Comparison of ENCODE assay signal across 1 cellular context in the genomic region with DNA sequence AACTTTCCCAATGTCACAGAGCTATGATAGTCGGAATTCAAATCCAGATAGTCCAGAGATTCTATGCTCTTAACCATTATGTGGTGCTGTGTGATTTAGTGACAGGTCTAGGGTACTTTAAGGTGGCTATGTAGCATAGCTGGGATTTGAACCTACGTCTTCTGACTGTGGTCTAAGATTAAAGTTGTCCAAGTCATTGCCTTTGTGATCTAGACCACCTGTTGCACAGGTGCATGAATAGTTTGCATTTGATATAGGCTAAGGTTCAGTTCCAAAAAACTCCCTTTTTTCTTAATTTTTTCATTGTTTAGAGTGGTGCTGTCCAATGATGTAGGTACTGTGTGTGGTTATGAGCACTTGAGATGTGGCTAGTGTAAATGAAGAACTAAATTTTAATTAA.
TF ChIP-seq lines count a peak whose summit lies in the region.

No MANE protein-coding gene starts in this region.

TF ChIP-seq in GM12878, 131 proteins besides CTCF, POLR2A, EP300 and RAD21:
- no peak for TF ChIP-seq HDGF (IDR thresholded peaks at IDR 0.05)
- TF ChIP-seq SMAD5 (IDR thresholded peaks at IDR 0.05; ENCODE audit: low read depth): no peak
- TF ChIP-seq SMAD1 (IDR thresholded peaks at IDR 0.05; ENCODE audit: low read depth, partially characterized antibody): no peak
- TF ChIP-seq, protein P1, sequence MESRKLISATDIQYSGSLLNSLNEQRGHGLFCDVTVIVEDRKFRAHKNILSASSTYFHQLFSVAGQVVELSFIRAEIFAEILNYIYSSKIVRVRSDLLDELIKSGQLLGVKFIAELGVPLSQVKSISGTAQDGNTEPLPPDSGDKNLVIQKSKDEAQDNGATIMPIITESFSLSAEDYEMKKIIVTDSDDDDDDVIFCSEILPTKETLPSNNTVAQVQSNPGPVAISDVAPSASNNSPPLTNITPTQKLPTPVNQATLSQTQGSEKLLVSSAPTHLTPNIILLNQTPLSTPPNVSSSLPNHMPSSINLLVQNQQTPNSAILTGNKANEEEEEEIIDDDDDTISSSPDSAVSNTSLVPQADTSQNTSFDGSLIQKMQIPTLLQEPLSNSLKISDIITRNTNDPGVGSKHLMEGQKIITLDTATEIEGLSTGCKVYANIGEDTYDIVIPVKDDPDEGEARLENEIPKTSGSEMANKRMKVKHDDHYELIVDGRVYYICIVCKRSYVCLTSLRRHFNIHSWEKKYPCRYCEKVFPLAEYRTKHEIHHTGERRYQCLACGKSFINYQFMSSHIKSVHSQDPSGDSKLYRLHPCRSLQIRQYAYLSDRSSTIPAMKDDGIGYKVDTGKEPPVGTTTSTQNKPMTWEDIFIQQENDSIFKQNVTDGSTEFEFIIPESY (IDR thresholded peaks at IDR 0.05): no peak
- no peak for TF ChIP-seq BMI1 (IDR thresholded peaks at IDR 0.05; ENCODE audit: borderline replicate concordance)
- no peak for TF ChIP-seq SREBF1 (IDR thresholded peaks at IDR 0.05; ENCODE audit: low read length)
- no peak for TF ChIP-seq JUND (IDR thresholded peaks at IDR 0.05; ENCODE audit: low read depth, low read length)
- TF ChIP-seq SUZ12 (IDR thresholded peaks at IDR 0.05; ENCODE audit: unreplicated experiment): no peak
- TF ChIP-seq, protein P2, sequence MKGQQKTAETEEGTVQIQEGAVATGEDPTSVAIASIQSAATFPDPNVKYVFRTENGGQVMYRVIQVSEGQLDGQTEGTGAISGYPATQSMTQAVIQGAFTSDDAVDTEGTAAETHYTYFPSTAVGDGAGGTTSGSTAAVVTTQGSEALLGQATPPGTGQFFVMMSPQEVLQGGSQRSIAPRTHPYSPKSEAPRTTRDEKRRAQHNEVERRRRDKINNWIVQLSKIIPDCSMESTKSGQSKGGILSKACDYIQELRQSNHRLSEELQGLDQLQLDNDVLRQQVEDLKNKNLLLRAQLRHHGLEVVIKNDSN (IDR thresholded peaks at IDR 0.05; ENCODE audit: borderline replicate concordance, extremely low read length, insufficient read depth, low read depth, low read length): no peak
- TF ChIP-seq, protein P3, sequence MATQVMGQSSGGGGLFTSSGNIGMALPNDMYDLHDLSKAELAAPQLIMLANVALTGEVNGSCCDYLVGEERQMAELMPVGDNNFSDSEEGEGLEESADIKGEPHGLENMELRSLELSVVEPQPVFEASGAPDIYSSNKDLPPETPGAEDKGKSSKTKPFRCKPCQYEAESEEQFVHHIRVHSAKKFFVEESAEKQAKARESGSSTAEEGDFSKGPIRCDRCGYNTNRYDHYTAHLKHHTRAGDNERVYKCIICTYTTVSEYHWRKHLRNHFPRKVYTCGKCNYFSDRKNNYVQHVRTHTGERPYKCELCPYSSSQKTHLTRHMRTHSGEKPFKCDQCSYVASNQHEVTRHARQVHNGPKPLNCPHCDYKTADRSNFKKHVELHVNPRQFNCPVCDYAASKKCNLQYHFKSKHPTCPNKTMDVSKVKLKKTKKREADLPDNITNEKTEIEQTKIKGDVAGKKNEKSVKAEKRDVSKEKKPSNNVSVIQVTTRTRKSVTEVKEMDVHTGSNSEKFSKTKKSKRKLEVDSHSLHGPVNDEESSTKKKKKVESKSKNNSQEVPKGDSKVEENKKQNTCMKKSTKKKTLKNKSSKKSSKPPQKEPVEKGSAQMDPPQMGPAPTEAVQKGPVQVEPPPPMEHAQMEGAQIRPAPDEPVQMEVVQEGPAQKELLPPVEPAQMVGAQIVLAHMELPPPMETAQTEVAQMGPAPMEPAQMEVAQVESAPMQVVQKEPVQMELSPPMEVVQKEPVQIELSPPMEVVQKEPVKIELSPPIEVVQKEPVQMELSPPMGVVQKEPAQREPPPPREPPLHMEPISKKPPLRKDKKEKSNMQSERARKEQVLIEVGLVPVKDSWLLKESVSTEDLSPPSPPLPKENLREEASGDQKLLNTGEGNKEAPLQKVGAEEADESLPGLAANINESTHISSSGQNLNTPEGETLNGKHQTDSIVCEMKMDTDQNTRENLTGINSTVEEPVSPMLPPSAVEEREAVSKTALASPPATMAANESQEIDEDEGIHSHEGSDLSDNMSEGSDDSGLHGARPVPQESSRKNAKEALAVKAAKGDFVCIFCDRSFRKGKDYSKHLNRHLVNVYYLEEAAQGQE (IDR thresholded peaks at IDR 0.05; ENCODE audit: low read depth, low read length): no peak
- TF ChIP-seq TCF7 (IDR thresholded peaks at IDR 0.05; ENCODE audit: borderline replicate concordance): no peak
- no peak for TF ChIP-seq STAT1 (conservative IDR thresholded peaks at IDR 0.05)
- no peak for TF ChIP-seq ZNF384 (IDR thresholded peaks at IDR 0.05; ENCODE audit: borderline replicate concordance, low read depth, low read length)
- TF ChIP-seq LARP7 (IDR thresholded peaks at IDR 0.05): no peak
- TF ChIP-seq GABPA (IDR thresholded peaks at IDR 0.05; ENCODE audit: low read depth): no peak
- TF ChIP-seq, protein P4, sequence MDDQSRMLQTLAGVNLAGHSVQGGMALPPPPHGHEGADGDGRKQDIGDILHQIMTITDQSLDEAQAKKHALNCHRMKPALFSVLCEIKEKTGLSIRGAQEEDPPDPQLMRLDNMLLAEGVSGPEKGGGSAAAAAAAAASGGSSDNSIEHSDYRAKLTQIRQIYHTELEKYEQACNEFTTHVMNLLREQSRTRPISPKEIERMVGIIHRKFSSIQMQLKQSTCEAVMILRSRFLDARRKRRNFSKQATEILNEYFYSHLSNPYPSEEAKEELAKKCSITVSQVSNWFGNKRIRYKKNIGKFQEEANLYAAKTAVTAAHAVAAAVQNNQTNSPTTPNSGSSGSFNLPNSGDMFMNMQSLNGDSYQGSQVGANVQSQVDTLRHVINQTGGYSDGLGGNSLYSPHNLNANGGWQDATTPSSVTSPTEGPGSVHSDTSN (IDR thresholded peaks at IDR 0.05; ENCODE audit: insufficient replicate concordance, low read depth, low read length): no peak
- no peak for TF ChIP-seq NBN (IDR thresholded peaks at IDR 0.05)
- TF ChIP-seq RB1 (IDR thresholded peaks at IDR 0.05; ENCODE audit: borderline replicate concordance): no peak
- TF ChIP-seq TAF1 (IDR thresholded peaks at IDR 0.05; ENCODE audit: borderline replicate concordance, low read depth, low read length): no peak
- no peak for TF ChIP-seq ZBED1 (IDR thresholded peaks at IDR 0.05; ENCODE audit: borderline replicate concordance)
